Comparison of ENCODE assay signal across 8 cellular contexts in genomic region chr3:96300743-96301142, GRCh38.
"Had no signal": no experiment of that assay in that cellular context is flagged by ENCODE, and none has a peak within 500 bp of the region (broad histone marks: within the 10 kb centered on the region; RNA-seq: fewer than 3 reads in every experiment).

No MANE protein-coding gene starts in this region.

- H3K27ac ChIP-seq: GM23248, HL-60 had no signal

- H3K9ac ChIP-seq: GM23248 had no signal

- DNase-seq: GM23248, GOT3, H7, HFFc6, IMR-90 had no signal

- H3K4me3 ChIP-seq: GM23248, HAP-1, K562 had no signal

- H3K4me1 ChIP-seq: HAP-1 had no signal

- H3K27ac Mint-ChIP-seq: HFFc6 had no signal

- H3K36me3 ChIP-seq: HAP-1 had no signal

- H3K4me3 Mint-ChIP-seq: HFFc6 had no signal

- H3K9me3 ChIP-seq: HAP-1 had no signal
